Comparison of ENCODE assay signal across 8 cellular contexts in the genomic region with DNA sequence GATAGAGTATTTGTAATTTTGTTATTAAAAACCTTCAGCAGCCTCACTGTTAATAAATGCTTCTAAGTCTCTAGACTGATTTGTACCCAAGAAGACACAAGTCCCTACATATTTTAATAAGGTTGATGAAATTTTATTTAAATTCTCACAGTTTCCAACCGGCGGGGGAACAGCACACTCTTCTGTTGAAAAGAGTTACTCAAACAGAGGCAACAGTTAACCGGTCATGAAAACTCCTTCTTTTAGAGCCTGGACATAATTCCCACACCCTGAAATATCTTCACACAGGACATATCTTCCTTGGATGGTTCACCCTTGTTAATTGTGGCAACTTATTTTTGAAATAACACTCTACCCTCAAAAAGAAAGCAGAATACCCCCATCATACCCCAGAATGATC.
DNase-seq lines count a peak whose midpoint lies in the region; ATAC-seq, FAIRE-seq and TF ChIP-seq lines count a peak whose summit lies in the region.

No MANE protein-coding gene starts in this region.

- DNase-seq in A549 (ENCODE audit: low read depth in 1 of 2, low spot score in 1 of 2) (no peak), OCI-M1 (lab: John Stamatoyannopoulos, UW) (peak; percentile 22), dermis blood vessel endothelial cell (peak; percentile 78), medulla oblongata (ENCODE audit: extremely low spot score) (peak; percentile 72), thoracic aorta (ENCODE audit: low spot score) (no peak), GM19240 (ENCODE audit: insufficient read length, low spot score) (no peak), foreskin melanocyte (no peak)

- no peak for TF ChIP-seq CTCF in A549 (IDR thresholded peaks at IDR 0.05)
- TF ChIP-seq CTCF in thoracic aorta (IDR thresholded peaks at IDR 0.05): peak; percentile 57

- H3K27me3 ChIP-seq in thoracic aorta (replicated peaks; ENCODE audit: insufficient read depth): no peaks in the 10 kb centered on the region

- no peak overlapping the region for H3K4me2 ChIP-seq in A549

- POLR2A ChIA-PET in A549 (lab: Yijun Ruan, JAX): no interaction called here

- CTCF ChIA-PET in A549 (lab: Yijun Ruan, JAX): interaction anchor here (0.9 kb wide), 1 partner anchor 197 kb away, joined by 3 read pairs; no protein-coding TSS in a partner anchor

- ATAC-seq in A549: no peak
- no peak for ATAC-seq in thoracic aorta (ENCODE audit: insufficient number of reproducible peaks, low FRiP score, low read depth)
- no peak for ATAC-seq in GM19395 (IDR thresholded peaks at IDR 0.05; ENCODE audit: unreplicated experiment)

- H3K4me3 ChIP-seq in A549 (no peak overlapping the region), thoracic aorta (peak overlapping the region; percentile 67)

- H3K4me1 ChIP-seq in A549 (0 out of 3 replicates have a peak, but pooled peaks cover 5% of the 10 kb centered on the region), thoracic aorta (ENCODE audit: control insufficient read depth in 1 of 2, low read depth in 2 of 2) (peaks cover 29 to 63% of the 10 kb centered on the region in 2 donors)

- H3K27ac ChIP-seq in A549 (no peak overlapping the region), thoracic aorta (peak overlapping the region; percentile 70 to 83)

- 77% methylated on average over 3 of the region's 3 CpGs for WGBS in A549 (ENCODE audit: missing lambda C conversion rate)

- TF ChIP-seq RAD21 in A549 (conservative IDR thresholded peaks at IDR 0.05 in 1 of 2, IDR thresholded peaks at IDR 0.05 in 1 of 2): peak; percentile 29 to 33; a peak in 2 of 5 replicates

- H3K9me3 ChIP-seq in A549 (no peaks in the 10 kb centered on the region), thoracic aorta (no peaks in the 10 kb centered on the region)

- FAIRE-seq in A549 (lab: Jason Lieb, UNC): no peak

- no peaks in the 10 kb centered on the region for H3K36me3 ChIP-seq in thoracic aorta

- TF ChIP-seq EP300 in A549 (IDR thresholded peaks at IDR 0.05): no peak

- no peak for TF ChIP-seq POLR2A in A549 (IDR thresholded peaks at IDR 0.05; ENCODE audit: low read length)

TF ChIP-seq in A549, 52 proteins besides CTCF, POLR2A, EP300 and RAD21:
- TF ChIP-seq RARB (CRISPR knock-in tag; IDR thresholded peaks at IDR 0.05) (no peak), SMC3 (IDR thresholded peaks at IDR 0.05) (peak; percentile 27; the same call in 1 of the 3 replicates)

Comparison
In these comparisons a context has a peak if more than half of its experiments do, and no peak if none do; other contexts are left out.
1. DNase-seq: peak in OCI-M1 (single experiment), dermis blood vessel endothelial cell (single experiment) and medulla oblongata (single experiment); none in A549 (0 of 2), thoracic aorta (single experiment), GM19240 (single experiment) and foreskin melanocyte (single experiment).
2. H3K27ac ChIP-seq: peak in thoracic aorta (2 of 2); none in A549 (0 of 2).